Comparison of ENCODE assay signal across 8 cellular contexts in the genomic region with DNA sequence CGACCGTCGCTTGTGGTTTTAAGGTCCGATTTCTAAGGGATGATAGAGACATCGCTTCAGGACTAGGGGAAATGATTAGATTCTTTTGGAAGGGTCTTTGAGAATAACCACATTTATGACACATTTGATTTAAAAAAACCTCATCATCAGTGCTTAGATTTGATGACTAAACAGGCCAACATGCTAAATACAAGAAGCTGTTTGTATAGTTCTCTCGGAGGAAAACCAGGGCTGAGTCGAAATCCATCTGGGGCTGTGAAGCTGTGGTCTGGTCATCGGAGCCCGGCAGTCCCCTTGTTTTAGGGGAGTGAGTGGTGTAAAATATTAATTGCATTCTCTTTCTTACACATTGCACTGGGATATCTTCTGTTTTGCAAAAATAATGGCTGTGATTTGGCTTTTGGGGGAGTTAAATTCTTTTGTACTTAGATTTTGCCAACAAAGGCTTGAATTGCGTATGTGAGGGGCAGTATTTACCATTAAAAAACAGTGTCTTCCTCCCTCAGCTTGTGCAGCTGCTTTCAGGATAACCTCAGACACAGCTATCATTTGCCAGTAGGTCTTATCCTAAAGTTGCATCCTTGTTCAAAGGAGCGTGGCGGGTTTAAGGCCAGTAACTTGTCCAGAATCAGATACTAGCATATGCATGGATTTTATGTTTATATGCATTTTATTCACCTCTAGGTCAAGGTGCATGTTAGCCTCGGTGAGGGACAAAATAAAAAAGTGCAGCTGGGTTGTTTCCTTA. TPM values are rescaled to one million over a fixed set of nuclear protein-coding genes. Genes with fewer than 3 reads are reported as not detected.
DNase-seq lines count a peak whose midpoint lies in the region; ATAC-seq and TF ChIP-seq lines count a peak whose summit lies in the region.

No MANE protein-coding gene starts in this region.

- H3K36me3 Mint-ChIP-seq in activated T-cell treated with anti-CD3 and anti-CD28 coated beads, Interleukin-2, amount 50 U/mL, for 4 hours (ENCODE audit: insufficient read depth) = peaks cover 11% of the 10 kb centered on the region
- peaks cover 9% of the 10 kb centered on the region for H3K36me3 Mint-ChIP-seq in natural killer cell

- ATAC-seq in activated T-cell treated with anti-CD3 and anti-CD28 coated beads, Interleukin-2, amount 50 U/mL, for 4 hours = peak; percentile 34 to 48
- ATAC-seq in natural killer cell = peak; percentile 40 to 46 (median 44)
- ATAC-seq in GM21576 (IDR thresholded peaks at IDR 0.05; ENCODE audit: unreplicated experiment) = no peak

- TF ChIP-seq CTCF in dorsolateral prefrontal cortex (IDR thresholded peaks at IDR 0.05 in 54 of 56, conservative IDR thresholded peaks at IDR 0.05 in 2 of 56; ENCODE audit: low read depth in 1 of 56, partially characterized antibody in 56 of 56) (no peak), natural killer cell (IDR thresholded peaks at IDR 0.05) (no peak), GM13977 (IDR thresholded peaks at IDR 0.05; ENCODE audit: extremely low read depth, insufficient read depth, missing control alignments) (no peak)

- peak overlapping the region; percentile 24 to 77 (median 59) for H3K4me3 ChIP-seq in dorsolateral prefrontal cortex

- no peak overlapping the region for H3K27ac Mint-ChIP-seq in natural killer cell

- peaks cover 0 to 4% (median 0%) of the 10 kb centered on the region in 45 donors for H3K27me3 ChIP-seq in dorsolateral prefrontal cortex

- intact Hi-C loops in dorsolateral prefrontal cortex (cut with DNase I) (no loop called here), natural killer cell (cut with micrococcal nuclease) (loop anchor here (1.0 to 10.0 kb wide), 5 partner anchors 14 to 1054 kb away; no protein-coding TSS in a partner anchor)

- H3K27me3 Mint-ChIP-seq in activated T-cell treated with anti-CD3 and anti-CD28 coated beads, Interleukin-2, amount 50 U/mL, for 4 hours (ENCODE audit: low read depth) = no peaks in the 10 kb centered on the region
- no peaks in the 10 kb centered on the region for H3K27me3 Mint-ChIP-seq in natural killer cell (ENCODE audit: low read depth in 2 of 2)

- peak overlapping the region; percentile 96 for H3K4me3 Mint-ChIP-seq in activated T-cell treated with anti-CD3 and anti-CD28 coated beads, Interleukin-2, amount 50 U/mL, for 4 hours
- H3K4me3 Mint-ChIP-seq in natural killer cell = peak overlapping the region; percentile 91

- peak; percentile 15 for DNase-seq in activated T-cell treated with anti-CD3 and anti-CD28 coated beads, Interleukin-2, amount 50 U/mL, for 4 hours
- DNase-seq in activated T-cell treated with anti-CD3 and anti-CD28 coated beads, Interleukin-2, amount 50 U/mL, for 1 hour = no peak
- peak; percentile 43 for DNase-seq in NCI-H748 (lab: John Stamatoyannopoulos, UW; ENCODE audit: unreplicated experiment)
- no peak for DNase-seq in dorsolateral prefrontal cortex
- DNase-seq in natural killer cell = no peak
- no peak for DNase-seq in GOT3 (lab: John Stamatoyannopoulos, UW)
- DNase-seq in GM13977 (ENCODE audit: low spot score) = no peak

- H3K9me3 Mint-ChIP-seq in activated T-cell treated with anti-CD3 and anti-CD28 coated beads, Interleukin-2, amount 50 U/mL, for 4 hours = peaks cover 4% of the 10 kb centered on the region
- H3K9me3 Mint-ChIP-seq in natural killer cell = no peaks in the 10 kb centered on the region

- peak overlapping the region in 50 of 59 donors; percentile 20 to 85 (median 70) for H3K27ac ChIP-seq in dorsolateral prefrontal cortex

- peaks cover 69% of the 10 kb centered on the region for H3K4me1 Mint-ChIP-seq in activated T-cell treated with anti-CD3 and anti-CD28 coated beads, Interleukin-2, amount 50 U/mL, for 4 hours (ENCODE audit: low read depth)
- peaks cover 64 to 67% of the 10 kb centered on the region in 2 donors for H3K4me1 Mint-ChIP-seq in natural killer cell

- in situ Hi-C loops in GM13977 (cut with MboI; ENCODE audit: low pct_unique_long_range_greater_than_20kb, low sequenced_read_pairs, unreplicated experiment) = no loop called here

RNA-seq across cellular contexts. Expression of a gene that starts 0.6 kb away (rescaled TPM):
- 10 to 100 TPM; 28.4 to 47.3 (median 42.9) TPM for total RNA-seq in activated T-cell treated with anti-CD3 and anti-CD28 coated beads, Interleukin-2, amount 50 U/mL, for 4 hours
- total RNA-seq in dorsolateral prefrontal cortex (100 to 1,000 TPM in 75 of 120 experiments, 10 to 100 TPM in 45; 21.2 to 175 (median 105) TPM), natural killer cell (100 to 1,000 TPM; 552 to 653 (median 582) TPM)

Comparison
In these comparisons a context has a peak if more than half of its experiments do, and no peak if none do; other contexts are left out.
1. DNase-seq: peak in activated T-cell treated with anti-CD3 and anti-CD28 coated beads, Interleukin-2, amount 50 U/mL, for 4 hours (single experiment) and NCI-H748 (single experiment); none in activated T-cell treated with anti-CD3 and anti-CD28 coated beads, Interleukin-2, amount 50 U/mL, for 1 hour (single experiment), dorsolateral prefrontal cortex (0 of 10), natural killer cell (single experiment), GOT3 (single experiment) and GM13977 (single experiment).